8 cellular contexts compared by ENCODE assay signal in the genomic region with DNA sequence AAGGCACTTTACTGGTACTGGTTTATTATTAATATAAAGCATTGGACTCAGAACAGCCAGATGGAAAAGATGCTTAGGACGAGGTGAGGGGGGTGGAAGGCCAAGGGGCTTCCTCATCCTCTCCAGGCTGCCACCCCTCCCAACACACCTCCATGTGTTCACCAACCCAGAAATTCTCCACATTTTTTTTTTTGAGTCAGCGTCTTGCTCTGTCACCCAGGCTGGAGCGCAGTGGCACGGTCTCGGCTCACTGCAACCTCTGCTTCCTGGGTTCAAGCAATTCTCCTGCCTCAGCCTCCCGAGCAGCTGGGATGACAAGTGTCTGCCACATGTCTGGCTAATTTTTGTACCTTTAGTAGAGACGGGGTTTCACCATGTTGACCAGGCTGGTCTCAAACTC. TPM values are rescaled to one million over a fixed set of nuclear protein-coding genes. Genes with fewer than 3 reads are reported as not detected.
DNase-seq lines count a peak whose midpoint lies in the region; ATAC-seq and TF ChIP-seq lines count a peak whose summit lies in the region.
"Not testable (repeated sequence)": the region's sequence is repeated elsewhere in the genome, so short reads cannot be mapped to it uniquely, and the experiment has no call there.

No MANE protein-coding gene starts in this region.

- peak overlapping the region in 1 of 2 donors; percentile 65 for H3K27ac ChIP-seq in breast epithelium
- peak overlapping the region; percentile 77 to 89 (median 88) for H3K27ac ChIP-seq in gastrocnemius medialis

- H3K9me3 Mint-ChIP-seq in T-cell; activated T-helper 1 cell treated with anti-CD3 and anti-CD28 coated beads, Interleukin-12 subunit alpha, Interleukin-12 subunit beta, Interleukin-2, Interleukin-4 antibody, amounts not matched to agents 30 ng/mL and 10 ng/mL and 1 ng/mL, durations not matched to agents 14 hours and 24 hours and 36 hours; stimulated activated naive CD8-positive, alpha-beta T cell treated with anti-CD3 and anti-CD28 coated beads, Interleukin-15, amount 100 ng/mL, for 72 hours: not testable (repeated sequence)

- not testable (repeated sequence) for ATAC-seq in T-cell (replicated peaks in 1 of 4); gastrocnemius medialis; stimulated activated naive CD8-positive, alpha-beta T cell treated with anti-CD3 and anti-CD28 coated beads, Interleukin-15, amount 100 ng/mL, for 72 hours

- POLR2A ChIA-PET in T-cell (lab: Charles Lee) = interaction anchor here in 1 of 2 donors (0.7 kb wide), 1 partner anchor 155 kb away, joined by 3 read pairs; no protein-coding TSS in a partner anchor

- H3K36me3 ChIP-seq in breast epithelium, gastrocnemius medialis: not testable (repeated sequence)

- TF ChIP-seq CTCF in breast epithelium (IDR thresholded peaks at IDR 0.05); gastrocnemius medialis (IDR thresholded peaks at IDR 0.05 in 4 of 5, conservative IDR thresholded peaks at IDR 0.05 in 1 of 5): not testable (repeated sequence)

- peak; percentile 74 for DNase-seq in ACHN
- DNase-seq in EH (ENCODE audit: low read depth) = peak; percentile 9
- DNase-seq in T-cell; activated T-helper 1 cell treated with anti-CD3 and anti-CD28 coated beads, Interleukin-12 subunit alpha, Interleukin-12 subunit beta, Interleukin-2, Interleukin-4 antibody, amounts not matched to agents 30 ng/mL and 10 ng/mL and 1 ng/mL, durations not matched to agents 14 hours and 24 hours and 36 hours (ENCODE audit: low spot score); breast epithelium (ENCODE audit: low spot score in 2 of 2); gastrocnemius medialis; stimulated activated naive CD8-positive, alpha-beta T cell treated with anti-CD3 and anti-CD28 coated beads, Interleukin-15, amount 100 ng/mL, for 72 hours: not testable (repeated sequence)
- peak; percentile 91 for DNase-seq in kidney tubule cell (ENCODE audit: low spot score)

- H3K27me3 ChIP-seq in breast epithelium, gastrocnemius medialis: not testable (repeated sequence)

- intact Hi-C loops in activated T-helper 1 cell treated with anti-CD3 and anti-CD28 coated beads, Interleukin-12 subunit alpha, Interleukin-12 subunit beta, Interleukin-2, Interleukin-4 antibody, amounts not matched to agents 30 ng/mL and 10 ng/mL and 1 ng/mL, durations not matched to agents 14 hours and 24 hours and 36 hours (cut with micrococcal nuclease) = loop anchor here (5.0 kb wide), 2 partner anchors 90 to 330 kb away; a partner anchor contains a TSS
- intact Hi-C loops in breast epithelium (cut with DNase I; ENCODE audit: low total_unique reads) = not testable (repeated sequence)
- intact Hi-C loops in gastrocnemius medialis (cut with DNase I; ENCODE audit: low total_unique reads) = loop anchor here (5.0 kb wide), 2 partner anchors 130 to 440 kb away; a partner anchor contains a TSS

- peaks cover 40 to 63% (median 48%) of the 10 kb centered on the region in 3 donors for H3K4me1 Mint-ChIP-seq in T-cell
- H3K4me1 Mint-ChIP-seq in activated T-helper 1 cell treated with anti-CD3 and anti-CD28 coated beads, Interleukin-12 subunit alpha, Interleukin-12 subunit beta, Interleukin-2, Interleukin-4 antibody, amounts not matched to agents 30 ng/mL and 10 ng/mL and 1 ng/mL, durations not matched to agents 14 hours and 24 hours and 36 hours (ENCODE audit: low read depth) = peaks cover 76% of the 10 kb centered on the region
- peaks cover 91% of the 10 kb centered on the region for H3K4me1 Mint-ChIP-seq in stimulated activated naive CD8-positive, alpha-beta T cell treated with anti-CD3 and anti-CD28 coated beads, Interleukin-15, amount 100 ng/mL, for 72 hours

- H3K9me3 ChIP-seq in breast epithelium, gastrocnemius medialis: not testable (repeated sequence)

- peak overlapping the region; percentile 24 to 82 (median 80) for H3K4me3 Mint-ChIP-seq in T-cell
- peak overlapping the region; percentile 22 for H3K4me3 Mint-ChIP-seq in activated T-helper 1 cell treated with anti-CD3 and anti-CD28 coated beads, Interleukin-12 subunit alpha, Interleukin-12 subunit beta, Interleukin-2, Interleukin-4 antibody, amounts not matched to agents 30 ng/mL and 10 ng/mL and 1 ng/mL, durations not matched to agents 14 hours and 24 hours and 36 hours
- H3K4me3 Mint-ChIP-seq in stimulated activated naive CD8-positive, alpha-beta T cell treated with anti-CD3 and anti-CD28 coated beads, Interleukin-15, amount 100 ng/mL, for 72 hours = peak overlapping the region; percentile 50 to 81

- not testable (repeated sequence) for H3K36me3 Mint-ChIP-seq in T-cell; activated T-helper 1 cell treated with anti-CD3 and anti-CD28 coated beads, Interleukin-12 subunit alpha, Interleukin-12 subunit beta, Interleukin-2, Interleukin-4 antibody, amounts not matched to agents 30 ng/mL and 10 ng/mL and 1 ng/mL, durations not matched to agents 14 hours and 24 hours and 36 hours (ENCODE audit: low read depth)

- peak overlapping the region; percentile 25 to 60 (median 47) for H3K4me3 ChIP-seq in breast epithelium
- H3K4me3 ChIP-seq in gastrocnemius medialis = peak overlapping the region; percentile 49 to 76 (median 63)

- TF ChIP-seq POLR2A in breast epithelium (IDR thresholded peaks at IDR 0.05); gastrocnemius medialis (IDR thresholded peaks at IDR 0.05): not testable (repeated sequence)

- in situ Hi-C loops in ACHN (cut with HindIII; ENCODE audit: low pct_ligation_motif_present, low pct_unique_long_range_greater_than_20kb, low sequenced_read_pairs); gastrocnemius medialis (cut with MboI; ENCODE audit: low sequenced_read_pairs in 4 of 4): not testable (repeated sequence)

- not testable (repeated sequence) for H3K27me3 Mint-ChIP-seq in T-cell; activated T-helper 1 cell treated with anti-CD3 and anti-CD28 coated beads, Interleukin-12 subunit alpha, Interleukin-12 subunit beta, Interleukin-2, Interleukin-4 antibody, amounts not matched to agents 30 ng/mL and 10 ng/mL and 1 ng/mL, durations not matched to agents 14 hours and 24 hours and 36 hours (ENCODE audit: insufficient read depth)
- peaks cover 19% of the 10 kb centered on the region for H3K27me3 Mint-ChIP-seq in stimulated activated naive CD8-positive, alpha-beta T cell treated with anti-CD3 and anti-CD28 coated beads, Interleukin-15, amount 100 ng/mL, for 72 hours

- not testable (repeated sequence) for H3K4me1 ChIP-seq in breast epithelium
- H3K4me1 ChIP-seq in gastrocnemius medialis = peaks cover 31 to 52% of the 10 kb centered on the region in 2 donors

- H3K27ac Mint-ChIP-seq in T-cell = peak overlapping the region; percentile 8 to 46
- H3K27ac Mint-ChIP-seq in activated T-helper 1 cell treated with anti-CD3 and anti-CD28 coated beads, Interleukin-12 subunit alpha, Interleukin-12 subunit beta, Interleukin-2, Interleukin-4 antibody, amounts not matched to agents 30 ng/mL and 10 ng/mL and 1 ng/mL, durations not matched to agents 14 hours and 24 hours and 36 hours = not testable (repeated sequence)
- H3K27ac Mint-ChIP-seq in stimulated activated naive CD8-positive, alpha-beta T cell treated with anti-CD3 and anti-CD28 coated beads, Interleukin-15, amount 100 ng/mL, for 72 hours = peak overlapping the region in 1 of 2 donors; percentile 63

- CTCF ChIA-PET in T-cell (lab: Charles Lee) = not testable (repeated sequence)

RNA-seq across cellular contexts. Expression of a gene that starts 53.4 kb away (rescaled TPM):
- total RNA-seq in T-cell = 100 to 1,000 TPM; 119 to 148 (median 127) TPM
- 265 and 283 TPM in 2 replicates for total RNA-seq in activated T-helper 1 cell treated with anti-CD3 and anti-CD28 coated beads, Interleukin-12 subunit alpha, Interleukin-12 subunit beta, Interleukin-2, Interleukin-4 antibody, amounts not matched to agents 30 ng/mL and 10 ng/mL and 1 ng/mL, durations not matched to agents 14 hours and 24 hours and 36 hours
- total RNA-seq in breast epithelium = 10 to 100 TPM; 62.4 to 72.4 (median 68.2) TPM
- 10 to 100 TPM; 53.2 to 67.4 (median 60.1) TPM for total RNA-seq in gastrocnemius medialis

Comparison
In these comparisons a context has a peak if more than half of its experiments do, and no peak if none do; other contexts are left out.
1. H3K4me3 Mint-ChIP-seq: peak in every context shown above with its lines; median percentile 80 in T-cell; 66 in stimulated activated naive CD8-positive, alpha-beta T cell treated with anti-CD3 and anti-CD28 coated beads, Interleukin-15, amount 100 ng/mL, for 72 hours; 22 in activated T-helper 1 cell treated with anti-CD3 and anti-CD28 coated beads, Interleukin-12 subunit alpha, Interleukin-12 subunit beta, Interleukin-2, Interleukin-4 antibody, amounts not matched to agents 30 ng/mL and 10 ng/mL and 1 ng/mL, durations not matched to agents 14 hours and 24 hours and 36 hours.